Comparison of ENCODE assay signal across 24 cellular contexts in genomic region chr17:57519800-57520199, GRCh38.
DNase-seq lines count a peak whose midpoint lies in the region; ATAC-seq, FAIRE-seq and TF ChIP-seq lines count a peak whose summit lies in the region.
"Had no signal": no experiment of that assay in that cellular context is flagged by ENCODE, and none has a peak within 500 bp of the region (broad histone marks: within the 10 kb centered on the region; RNA-seq: fewer than 3 reads in every experiment).

No MANE protein-coding gene starts in this region.

- ATAC-seq in activated T-helper 17 cell treated with anti-CD3 and anti-CD28 coated beads, Interleukin-2, amount 50 U/mL, for 72 hours (replicated peaks) = no peak
- ATAC-seq in upper lobe of left lung (ENCODE audit: low FRiP score in 2 of 2) = no peak
- no peak for ATAC-seq in HG03521 (IDR thresholded peaks at IDR 0.05; ENCODE audit: unreplicated experiment)

- TF ChIP-seq POLR2A in thyroid gland (IDR thresholded peaks at IDR 0.05) (no peak), upper lobe of left lung (IDR thresholded peaks at IDR 0.05) (no peak)

- H3K4me1 Mint-ChIP-seq in activated T-helper 17 cell treated with anti-CD3 and anti-CD28 coated beads, Interleukin-2, amount 50 U/mL, for 72 hours = peaks cover 22% of the 10 kb centered on the region
- peaks cover 25% of the 10 kb centered on the region for H3K4me1 Mint-ChIP-seq in MCF 10A (ENCODE audit: insufficient read depth, unreplicated experiment)

- DNase-seq in HTR-8/SVneo (ENCODE audit: insufficient read length, low spot score) (no peak), thyroid gland (no peak), MCF 10A (ENCODE audit: unreplicated experiment) (no peak), NCI-H2196 (lab: John Stamatoyannopoulos, UW; ENCODE audit: unreplicated experiment) (no peak), upper lobe of left lung (no peak)
- DNase-seq: activated CD4-positive, alpha-beta memory T cell treated with anti-CD3 and anti-CD28 coated beads, Interleukin-2, amount 10 ng/mL, durations not matched to agents 7 days and 5 days; activated CD8-positive, alpha-beta memory T cell treated with anti-CD3 and anti-CD28 coated beads, Interleukin-2, amount 50 U/mL, for 4 hours; activated naive CD4-positive, alpha-beta T cell treated with anti-CD3 and anti-CD28 coated beads for 36 hours; body of pancreas; effector CD4-positive, alpha-beta T cell; NCI-H1105 treated with DMSO at 0.1 percent for 48 hours; NCI-H187 treated with DMSO at 0.1 percent for 48 hours; NCI-H2171 treated with DMSO at 0.1 percent for 48 hours; sigmoid colon; SK-N-SH; stimulated activated CD4-positive, alpha-beta T cell treated with anti-CD3 and anti-CD28 coated beads, Interleukin-4, amount 100 ng/mL, for 24 hours had no signal

- peak overlapping the region; percentile 29 for H3K27ac Mint-ChIP-seq in activated T-helper 17 cell treated with anti-CD3 and anti-CD28 coated beads, Interleukin-2, amount 50 U/mL, for 72 hours
- H3K27ac Mint-ChIP-seq in MCF 10A (ENCODE audit: low read depth, unreplicated experiment) = no peak overlapping the region
- H3K27ac Mint-ChIP-seq: activated CD4-positive, alpha-beta memory T cell treated with anti-CD3 and anti-CD28 coated beads, Interleukin-2, amount 10 ng/mL, durations not matched to agents 7 days and 5 days; activated naive CD4-positive, alpha-beta T cell treated with anti-CD3 and anti-CD28 coated beads for 36 hours; CD14-positive monocyte; memory B cell had no signal

- peaks cover 63% of the 10 kb centered on the region for H3K4me1 ChIP-seq in mesodermal cell (ENCODE audit: control insufficient read depth, insufficient read depth, low read length, poor library complexity, severe bottlenecking)
- peaks cover 43 to 62% of the 10 kb centered on the region in 2 donors for H3K4me1 ChIP-seq in thyroid gland
- H3K4me1 ChIP-seq in upper lobe of left lung = peaks cover 0 to 19% (median 0%) of the 10 kb centered on the region in 4 donors
- H3K4me1 ChIP-seq: prostate gland, sigmoid colon had no signal

- TF ChIP-seq CTCF in thyroid gland (IDR thresholded peaks at IDR 0.05) (no peak), MCF 10A (IDR thresholded peaks at IDR 0.05; ENCODE audit: unreplicated experiment) (no peak), upper lobe of left lung (IDR thresholded peaks at IDR 0.05) (no peak)

- peaks cover 6% of the 10 kb centered on the region for H3K9me3 ChIP-seq in mesodermal cell (ENCODE audit: control insufficient read depth, low read length)
- no peaks in the 10 kb centered on the region for H3K9me3 ChIP-seq in thyroid gland
- no peaks in the 10 kb centered on the region for H3K9me3 ChIP-seq in upper lobe of left lung
- H3K9me3 ChIP-seq: body of pancreas, HAP-1, prostate gland, sigmoid colon, SK-N-SH had no signal

- no peaks in the 10 kb centered on the region for H3K36me3 Mint-ChIP-seq in activated T-helper 17 cell treated with anti-CD3 and anti-CD28 coated beads, Interleukin-2, amount 50 U/mL, for 72 hours (ENCODE audit: low read depth)
- peaks cover 27% of the 10 kb centered on the region for H3K36me3 Mint-ChIP-seq in MCF 10A (ENCODE audit: insufficient read depth, unreplicated experiment)
- H3K36me3 Mint-ChIP-seq: CD14-positive monocyte had no signal

- H3K36me3 ChIP-seq in mesodermal cell (ENCODE audit: control insufficient read depth, insufficient read depth, low read length) (peaks cover 27% of the 10 kb centered on the region), thyroid gland (no peaks in the 10 kb centered on the region), upper lobe of left lung (no peaks in the 10 kb centered on the region)
- H3K36me3 ChIP-seq: HAP-1, prostate gland, sigmoid colon had no signal

- WGBS in mesodermal cell (ENCODE audit: insufficient coverage in 2 of 2), 2 experiments = 82% methylated on average over 3 of the region's 7 CpGs; no CpG with 5 or more reads in 1 of the 2 experiments
- 95 to 96% methylated on average over 7 of the region's 7 CpGs for WGBS in thyroid gland, 2 donors
- 98 to 100% methylated on average over 7 of the region's 7 CpGs for WGBS in upper lobe of left lung, 2 donors

- CTCF ChIA-PET in MCF 10A (lab: Yijun Ruan, JAX) = interaction anchor here (0.6 to 1.3 kb wide), 5 partner anchors 78 to 284 kb away, joined by 3 to 4 read pairs (median 4); no protein-coding TSS in a partner anchor

- no peaks in the 10 kb centered on the region for H3K27me3 Mint-ChIP-seq in activated T-helper 17 cell treated with anti-CD3 and anti-CD28 coated beads, Interleukin-2, amount 50 U/mL, for 72 hours
- H3K27me3 Mint-ChIP-seq in MCF 10A (ENCODE audit: insufficient read depth, unreplicated experiment) = no peaks in the 10 kb centered on the region
- H3K27me3 Mint-ChIP-seq: activated CD4-positive, alpha-beta memory T cell treated with anti-CD3 and anti-CD28 coated beads, Interleukin-2, amount 10 ng/mL, durations not matched to agents 7 days and 5 days; memory B cell had no signal

- no peak overlapping the region for H3K4me3 Mint-ChIP-seq in activated T-helper 17 cell treated with anti-CD3 and anti-CD28 coated beads, Interleukin-2, amount 50 U/mL, for 72 hours
- no peak overlapping the region for H3K4me3 Mint-ChIP-seq in MCF 10A (ENCODE audit: unreplicated experiment)
- H3K4me3 Mint-ChIP-seq: activated CD4-positive, alpha-beta memory T cell treated with anti-CD3 and anti-CD28 coated beads, Interleukin-2, amount 10 ng/mL, durations not matched to agents 7 days and 5 days; activated naive CD4-positive, alpha-beta T cell treated with anti-CD3 and anti-CD28 coated beads for 36 hours; CD14-positive monocyte; memory B cell had no signal

- no peaks in the 10 kb centered on the region for H3K9me3 Mint-ChIP-seq in activated T-helper 17 cell treated with anti-CD3 and anti-CD28 coated beads, Interleukin-2, amount 50 U/mL, for 72 hours
- H3K9me3 Mint-ChIP-seq in MCF 10A (ENCODE audit: unreplicated experiment) = no peaks in the 10 kb centered on the region
- H3K9me3 Mint-ChIP-seq: activated CD4-positive, alpha-beta memory T cell treated with anti-CD3 and anti-CD28 coated beads, Interleukin-2, amount 10 ng/mL, durations not matched to agents 7 days and 5 days; activated naive CD4-positive, alpha-beta T cell treated with anti-CD3 and anti-CD28 coated beads for 36 hours; CD14-positive monocyte; memory B cell had no signal

- H3K4me3 ChIP-seq in mesodermal cell (ENCODE audit: extremely low read depth, insufficient read depth, low read length, poor library complexity, severe bottlenecking) (no peak overlapping the region), thyroid gland (replicated peaks in 1 of 3) (no peak overlapping the region), upper lobe of left lung (no peak overlapping the region)
- H3K4me3 ChIP-seq: body of pancreas, HAP-1, prostate gland, sigmoid colon had no signal

- no peaks in the 10 kb centered on the region for H3K27me3 ChIP-seq in thyroid gland
- no peaks in the 10 kb centered on the region for H3K27me3 ChIP-seq in upper lobe of left lung
- H3K27me3 ChIP-seq: body of pancreas, sigmoid colon had no signal

- intact Hi-C loops in thyroid gland (cut with DNase I) = no loop called here
- intact Hi-C loops in MCF 10A (cut with micrococcal nuclease) = loop anchor here (5.0 kb wide), 1 partner anchor 277 kb away; no protein-coding TSS in a partner anchor

- peak; percentile 55 for FAIRE-seq in HTR-8/SVneo (lab: Jason Lieb, UNC)
- FAIRE-seq: colon had no signal

- no peak for TF ChIP-seq EP300 in upper lobe of left lung (IDR thresholded peaks at IDR 0.05)

- BruUV-seq in MCF 10A (replicated peaks; lab: Mats Ljungman, UMichigan) = no TSS peak

- POLR2A ChIA-PET in MCF 10A (lab: Yijun Ruan, JAX) = no interaction called here

- peak overlapping the region; percentile 91 for H3K27ac ChIP-seq in mesodermal cell (ENCODE audit: low read depth, low read length, severe bottlenecking)
- peak overlapping the region; percentile 82 to 98 (median 91) for H3K27ac ChIP-seq in thyroid gland
- H3K27ac ChIP-seq in upper lobe of left lung = no peak overlapping the region
- H3K27ac ChIP-seq: prostate gland, sigmoid colon had no signal

Comparison
In these comparisons a context has a peak if more than half of its experiments do, and no peak if none do; other contexts are left out.
1. H3K27ac ChIP-seq: peak in mesodermal cell (single experiment) and thyroid gland (3 of 3); none in upper lobe of left lung (0 of 4).